ENCODE assay signal across 9 cellular contexts in the genomic region with DNA sequence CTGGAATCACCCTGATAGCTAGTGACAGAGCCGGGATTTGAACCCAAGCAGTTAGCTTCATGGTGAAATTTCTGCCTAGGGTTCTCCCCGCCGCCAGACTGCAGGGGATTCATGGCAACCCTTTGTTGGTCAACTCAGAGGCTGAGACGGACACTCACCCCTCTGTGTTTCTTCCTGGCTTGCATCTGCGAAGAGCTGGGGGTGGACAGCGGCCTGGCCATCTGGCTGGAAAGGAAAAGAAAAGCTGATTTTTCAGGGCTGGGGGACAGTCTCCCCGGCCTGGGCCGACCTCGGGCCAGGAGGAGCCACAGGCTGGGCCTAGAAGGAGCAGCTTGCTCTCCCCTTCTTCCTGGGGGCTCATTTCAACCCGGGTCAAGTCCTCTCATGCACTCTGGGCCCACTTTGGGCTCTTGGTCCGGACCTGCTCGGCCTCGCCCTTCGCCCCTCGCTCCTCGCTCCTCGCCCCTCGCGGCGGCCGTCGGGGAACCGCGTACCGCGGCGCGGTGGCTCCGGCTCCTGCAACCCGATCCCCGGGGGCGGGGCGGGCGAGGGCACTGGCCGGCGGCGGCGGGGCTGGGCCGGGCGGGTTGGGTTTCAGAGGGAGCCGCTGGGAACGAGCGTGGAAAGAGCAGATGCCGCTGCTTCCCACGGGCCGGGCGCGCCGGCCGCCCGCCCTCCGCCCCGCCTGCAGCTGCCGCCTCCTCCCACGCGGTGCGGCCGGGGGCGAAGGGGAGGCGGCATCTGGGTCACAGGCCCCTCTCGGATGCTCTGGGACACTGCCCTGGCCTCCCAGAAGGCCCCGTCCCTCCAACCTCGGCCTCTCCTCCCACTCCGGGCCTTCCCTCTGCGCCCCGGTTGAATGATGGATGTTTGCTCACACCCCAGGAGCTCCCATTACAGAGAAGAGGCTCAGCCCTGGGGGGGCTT. TPM values are rescaled to one million over a fixed set of nuclear protein-coding genes. Genes with fewer than 3 reads are reported as not detected.
DNase-seq lines count a peak whose midpoint lies in the region; ATAC-seq and TF ChIP-seq lines count a peak whose summit lies in the region.
"Had no signal": no experiment of that assay in that cellular context is flagged by ENCODE, and none has a peak within 500 bp of the region (broad histone marks: within the 10 kb centered on the region; RNA-seq: fewer than 3 reads in every experiment).

No MANE protein-coding gene starts in this region.

- H3K79me1 ChIP-seq in IMR-90 (ENCODE audit: low read depth in 1 of 2, low read length in 2 of 2), result no peaks in the 10 kb centered on the region; a peak in 1 of 4 replicates

- H3K27me3 ChIP-seq in IMR-90 (ENCODE audit: control insufficient read depth, insufficient read depth, low read length), result peaks cover 24% of the 10 kb centered on the region; the same call in 1 of the 2 replicates

- H2AFZ ChIP-seq in IMR-90 (replicated peaks; ENCODE audit: low read length, poor library complexity), result peak overlapping the region; percentile 84

- no peaks in the 10 kb centered on the region for H4K20me1 ChIP-seq in IMR-90 (ENCODE audit: insufficient read depth, low read length)

- H4K91ac ChIP-seq in IMR-90 (ENCODE audit: insufficient read depth, low read depth, low read length), result no peak overlapping the region

- no peak overlapping the region for H2AK5ac ChIP-seq in IMR-90 (ENCODE audit: low read depth, low read length)

- H3K27ac ChIP-seq in IMR-90 (ENCODE audit: insufficient read depth, low read length), result no peak overlapping the region
- peak overlapping the region; percentile 69 for H3K27ac ChIP-seq in temporal lobe (ENCODE audit: low read depth, low read length)

- H2BK5ac ChIP-seq in IMR-90 (ENCODE audit: low read depth, low read length, poor library complexity, severe bottlenecking), result no peak overlapping the region

- H3K9me1 ChIP-seq in IMR-90 (ENCODE audit: insufficient read depth, low read length), result peaks cover 4% of the 10 kb centered on the region; the same call in 1 of the 2 replicates

- H2BK20ac ChIP-seq in IMR-90 (ENCODE audit: low read depth, low read length), result no peak overlapping the region

- H2AK9ac ChIP-seq in IMR-90 (replicated peaks; ENCODE audit: low read depth, low read length, poor library complexity), result no peak overlapping the region

- CTCF ChIA-PET in IMR-90 (lab: Yijun Ruan, JAX), result no interaction called here

- POLR2A ChIA-PET in IMR-90 (lab: Charles Lee; ENCODE audit: unreplicated experiment), result no interaction called here

- intact Hi-C loops in IMR-90 (cut with micrococcal nuclease), result no loop called here

- no peak overlapping the region for H3K14ac ChIP-seq in IMR-90 (replicated peaks; ENCODE audit: low read depth, low read length)

- no peak overlapping the region for H4K5ac ChIP-seq in IMR-90 (ENCODE audit: low read depth, low read length)

- in situ Hi-C loops in IMR-90 (cut with MboI; ENCODE audit: low sequenced_read_pairs), result no loop called here

- no peaks in the 10 kb centered on the region for H3K9me3 ChIP-seq in IMR-90 (ENCODE audit: control insufficient read depth, insufficient read depth, low read length)

- BruUV-seq in IMR-90 (replicated peaks; lab: Mats Ljungman, UMichigan), result no TSS peak

- no peaks in the 10 kb centered on the region; the same call in 1 of the 2 replicates for H3K4me1 ChIP-seq in IMR-90 (ENCODE audit: control insufficient read depth, insufficient read depth, low read length)

- H4K8ac ChIP-seq in IMR-90 (ENCODE audit: low read depth in 2 of 2, low read length in 2 of 2), result no peak overlapping the region

- ATAC-seq in IMR-90 (ENCODE audit: low read depth) (peak; percentile 97), HG03460 (IDR thresholded peaks at IDR 0.05; ENCODE audit: unreplicated experiment) (no peak), GM18868 (IDR thresholded peaks at IDR 0.05; ENCODE audit: unreplicated experiment) (no peak)

- no peak for TF ChIP-seq RAD21 in IMR-90 (IDR thresholded peaks at IDR 0.05; ENCODE audit: low read length)

- H3K4me3 ChIP-seq in IMR-90 (ENCODE audit: insufficient read depth, low read depth, low read length), result no peak overlapping the region

- H3K4me2 ChIP-seq in IMR-90 (ENCODE audit: low read depth, low read length), result peak overlapping the region; percentile 61

- no peak overlapping the region for H2BK120ac ChIP-seq in IMR-90 (ENCODE audit: low read depth, low read length)

- TF ChIP-seq POLR2A in IMR-90 (IDR thresholded peaks at IDR 0.05; ENCODE audit: low read depth, low read length), result no peak

- no peak overlapping the region for H3K56ac ChIP-seq in IMR-90 (ENCODE audit: extremely low read depth, insufficient read depth, low read length)

- WGBS in IMR-90 (ENCODE audit: extremely low coverage in 2 of 2, insufficient read length in 1 of 2), 2 experiments, result 30% methylated on average over 17 of the region's 66 CpGs; no CpG with 5 or more reads in 1 of the 2 experiments

- no peak overlapping the region for H3K23ac ChIP-seq in IMR-90 (ENCODE audit: low read depth, low read length)

- no peak overlapping the region for H3K4ac ChIP-seq in IMR-90 (ENCODE audit: low read depth, low read length)

- dilution Hi-C loops in IMR-90 (cut with HindIII; ENCODE audit: low sequenced_read_pairs, unreplicated experiment), result no loop called here

- TF ChIP-seq CTCF in IMR-90 (conservative IDR thresholded peaks at IDR 0.05; ENCODE audit: low read depth, low read length), result no peak

- no peak overlapping the region for H3K9ac ChIP-seq in IMR-90 (ENCODE audit: low read depth, low read length)

- no peak overlapping the region for H2BK15ac ChIP-seq in IMR-90 (ENCODE audit: low read depth, low read length)

- peak; percentile 53 for DNase-seq in IMR-90
- peak; percentile 43 for DNase-seq in dermis blood vessel endothelial cell
- peak; percentile 91 for DNase-seq in left kidney (ENCODE audit: low read depth, low spot score)
- no peak for DNase-seq in T-helper 2 cell
- DNase-seq in cortex of kidney (lab: John Stamatoyannopoulos, UW), result no peak

- no peaks in the 10 kb centered on the region for H3K36me3 ChIP-seq in IMR-90 (ENCODE audit: control insufficient read depth, insufficient read depth, low read length)

- H3K18ac ChIP-seq in IMR-90 (ENCODE audit: low read depth, low read length), result no peak overlapping the region

TF ChIP-seq in IMR-90, 13 proteins besides CTCF, POLR2A, EP300 and RAD21:
- no peak for TF ChIP-seq NFE2L2 (IDR thresholded peaks at IDR 0.05; ENCODE audit: low read depth, low read length)
- TF ChIP-seq, protein P1, sequence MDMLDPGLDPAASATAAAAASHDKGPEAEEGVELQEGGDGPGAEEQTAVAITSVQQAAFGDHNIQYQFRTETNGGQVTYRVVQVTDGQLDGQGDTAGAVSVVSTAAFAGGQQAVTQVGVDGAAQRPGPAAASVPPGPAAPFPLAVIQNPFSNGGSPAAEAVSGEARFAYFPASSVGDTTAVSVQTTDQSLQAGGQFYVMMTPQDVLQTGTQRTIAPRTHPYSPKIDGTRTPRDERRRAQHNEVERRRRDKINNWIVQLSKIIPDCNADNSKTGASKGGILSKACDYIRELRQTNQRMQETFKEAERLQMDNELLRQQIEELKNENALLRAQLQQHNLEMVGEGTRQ (IDR thresholded peaks at IDR 0.05; ENCODE audit: low read depth, low read length), result no peak
- TF ChIP-seq SMC3 (IDR thresholded peaks at IDR 0.05; ENCODE audit: low read depth, low read length), result no peak
- no peak for TF ChIP-seq BHLHE40 (IDR thresholded peaks at IDR 0.05; ENCODE audit: low read depth, low read length)
- no peak for TF ChIP-seq RFX5 (IDR thresholded peaks at IDR 0.05; ENCODE audit: low read depth, low read length)
- TF ChIP-seq CHD1 (IDR thresholded peaks at IDR 0.05; ENCODE audit: low read depth, low read length), result no peak

RNA-seq across cellular contexts. Expression of a gene that starts 6.7 kb away (rescaled TPM):
- total RNA-seq in IMR-90 (2012; rRNA removed) (not detected in 2 replicates), dermis blood vessel endothelial cell (under 0.01 and 0.14 TPM in 2 replicates), temporal lobe (0.98 TPM)
- polyA plus RNA-seq in IMR-90 (2012; rRNA removed), result 0.02 TPM in 1 of 2 replicates, not detected in the other
- polyA plus RNA-seq in IMR-90 (2012; cell fraction: cytosol; rRNA removed), result 0.01 and 0.07 TPM in 2 replicates
- polyA plus RNA-seq in IMR-90 (2012; cell fraction: nucleus; rRNA removed; ENCODE audit: low replicate concordance), result 0.29 and 0.81 TPM in 2 replicates

RNA-seq across cellular contexts. Expression of a gene that starts 39.2 kb away (rescaled TPM):
- not detected in 2 replicates for total RNA-seq in IMR-90 (2012; rRNA removed)
- polyA plus RNA-seq in IMR-90 (2012; rRNA removed), result not detected in 2 replicates
- polyA plus RNA-seq in IMR-90 (2012; cell fraction: cytosol; rRNA removed), result not detected in 2 replicates
- not detected in 2 replicates for polyA plus RNA-seq in IMR-90 (2012; cell fraction: nucleus; rRNA removed; ENCODE audit: low replicate concordance)
- not detected in 2 replicates for total RNA-seq in dermis blood vessel endothelial cell
- 1.7 TPM for total RNA-seq in temporal lobe
- total RNA-seq: activated CD8-positive, alpha-beta memory T cell treated with anti-CD3 and anti-CD28 coated beads for 36 hours had no signal

RNA-seq across cellular contexts. Expression of a gene that starts 56.2 kb away (rescaled TPM):
- total RNA-seq in IMR-90 (2012; rRNA removed) (74.9 and 78.6 TPM in 2 replicates), dermis blood vessel endothelial cell (152 and 323 TPM in 2 replicates), temporal lobe (81.6 TPM)
- polyA plus RNA-seq in IMR-90 (2012; rRNA removed), result 90.3 and 108 TPM in 2 replicates
- 85.8 and 94.9 TPM in 2 replicates for polyA plus RNA-seq in IMR-90 (2012; cell fraction: cytosol; rRNA removed)
- polyA plus RNA-seq in IMR-90 (2012; cell fraction: nucleus; rRNA removed; ENCODE audit: low replicate concordance), result 274 and 320 TPM in 2 replicates

RNA-seq across cellular contexts. Expression of a gene that starts 58.5 kb away (rescaled TPM):
- total RNA-seq in IMR-90 (2012; rRNA removed) (not detected in 2 replicates), dermis blood vessel endothelial cell (under 0.01 TPM in 1 of 2 replicates, not detected in the other), temporal lobe (51.4 TPM)
- 0.02 TPM in 1 of 2 replicates, not detected in the other for polyA plus RNA-seq in IMR-90 (2012; rRNA removed)
- polyA plus RNA-seq in IMR-90 (2012; cell fraction: cytosol; rRNA removed), result not detected in 2 replicates
- not detected in 2 replicates for polyA plus RNA-seq in IMR-90 (2012; cell fraction: nucleus; rRNA removed; ENCODE audit: low replicate concordance)

Comparison
In these comparisons a context has a peak if more than half of its experiments do, and no peak if none do; other contexts are left out.
1. DNase-seq: peak in IMR-90 (single experiment), dermis blood vessel endothelial cell (single experiment) and left kidney (single experiment); none in T-helper 2 cell (0 of 5) and cortex of kidney (single experiment).